16 cellular contexts compared by ENCODE assay signal in genomic region chr12:113195598-113195997, GRCh38. TPM values are rescaled to one million over a fixed set of nuclear protein-coding genes. Genes with fewer than 3 reads are reported as not detected.
DNase-seq lines count a peak whose midpoint lies in the region; ATAC-seq and TF ChIP-seq lines count a peak whose summit lies in the region.
"Had no signal": no experiment of that assay in that cellular context is flagged by ENCODE, and none has a peak within 500 bp of the region (broad histone marks: within the 10 kb centered on the region; RNA-seq: fewer than 3 reads in every experiment).

No MANE protein-coding gene starts in this region.

- H3K27me3 ChIP-seq in tibial artery: no peaks in the 10 kb centered on the region

- H3K4me3 ChIP-seq in tibial artery: no peak overlapping the region

- H3K9me3 Mint-ChIP-seq in HFFc6 (no peaks in the 10 kb centered on the region), nephron (no peaks in the 10 kb centered on the region)
- no peaks in the 10 kb centered on the region for H3K9me3 Mint-ChIP-seq in activated T-helper 2 cell treated with anti-CD3 and anti-CD28 coated beads, Interferon-gamma antibody, Interleukin-2, Interleukin-4, amounts not matched to agents 10 μg/mL and 5 μg/mL and 100 μg/mL, durations not matched to agents 14 hours and 24 hours and 36 hours
- H3K9me3 Mint-ChIP-seq: activated naive CD8-positive, alpha-beta T cell treated with anti-CD3 and anti-CD28 coated beads, Interleukin-2, amount 10 ng/mL, durations not matched to agents 7 days and 5 days had no signal

- peaks cover 2% of the 10 kb centered on the region for H3K27me3 Mint-ChIP-seq in HFFc6 (ENCODE audit: insufficient read depth)
- no peaks in the 10 kb centered on the region for H3K27me3 Mint-ChIP-seq in activated T-helper 2 cell treated with anti-CD3 and anti-CD28 coated beads, Interferon-gamma antibody, Interleukin-2, Interleukin-4, amounts not matched to agents 10 μg/mL and 5 μg/mL and 100 μg/mL, durations not matched to agents 14 hours and 24 hours and 36 hours (ENCODE audit: low read depth)
- no peaks in the 10 kb centered on the region for H3K27me3 Mint-ChIP-seq in nephron (ENCODE audit: low read depth)
- H3K27me3 Mint-ChIP-seq: activated naive CD8-positive, alpha-beta T cell treated with anti-CD3 and anti-CD28 coated beads, Interleukin-2, amount 10 ng/mL, durations not matched to agents 7 days and 5 days had no signal

- no peak for TF ChIP-seq CTCF in HFFc6 (IDR thresholded peaks at IDR 0.05)
- TF ChIP-seq CTCF in nephron (IDR thresholded peaks at IDR 0.05; ENCODE audit: unreplicated experiment in 3 of 3): no peak
- TF ChIP-seq CTCF in tibial artery (IDR thresholded peaks at IDR 0.05): no peak

- H3K4me1 Mint-ChIP-seq in HFFc6 (ENCODE audit: low read depth) (peaks cover 62% of the 10 kb centered on the region), nephron (peaks cover 16% of the 10 kb centered on the region)
- peaks cover 11% of the 10 kb centered on the region for H3K4me1 Mint-ChIP-seq in activated T-helper 2 cell treated with anti-CD3 and anti-CD28 coated beads, Interferon-gamma antibody, Interleukin-2, Interleukin-4, amounts not matched to agents 10 μg/mL and 5 μg/mL and 100 μg/mL, durations not matched to agents 14 hours and 24 hours and 36 hours (ENCODE audit: low read depth)

- H3K36me3 ChIP-seq in tibial artery: peaks cover 6 to 22% (median 7%) of the 10 kb centered on the region in 3 donors

- H3K27ac ChIP-seq in tibial artery: peak overlapping the region; percentile 39 to 67

- H3K27ac Mint-ChIP-seq in HFFc6 (peak overlapping the region; percentile 92), nephron (peak overlapping the region in 2 of 3 experiments; percentile 19 to 79)
- peak overlapping the region; percentile 47 for H3K27ac Mint-ChIP-seq in activated T-helper 2 cell treated with anti-CD3 and anti-CD28 coated beads, Interferon-gamma antibody, Interleukin-2, Interleukin-4, amounts not matched to agents 10 μg/mL and 5 μg/mL and 100 μg/mL, durations not matched to agents 14 hours and 24 hours and 36 hours
- H3K27ac Mint-ChIP-seq: activated naive CD8-positive, alpha-beta T cell treated with anti-CD3 and anti-CD28 coated beads, Interleukin-2, amount 10 ng/mL, durations not matched to agents 7 days and 5 days had no signal

- peaks cover 0 to 31% (median 15%) of the 10 kb centered on the region in 4 donors for H3K4me1 ChIP-seq in tibial artery

- DNase-seq in HFFc6 (no peak), tibial artery (no peak), LoVo (ENCODE audit: low spot score) (no peak), DMS114 treated with DMSO at 0.1 percent for 48 hours (lab: John Stamatoyannopoulos, UW; ENCODE audit: unreplicated experiment) (no peak)
- no peak for DNase-seq in activated T-helper 2 cell treated with anti-CD3 and anti-CD28 coated beads, Interferon-gamma antibody, Interleukin-2, Interleukin-4, amounts not matched to agents 10 μg/mL and 5 μg/mL and 100 μg/mL, durations not matched to agents 14 hours and 24 hours and 36 hours (ENCODE audit: low spot score)
- DNase-seq: activated naive CD8-positive, alpha-beta T cell treated with anti-CD3 and anti-CD28 coated beads, Interleukin-2, amount 10 ng/mL, durations not matched to agents 7 days and 5 days; AML-193; DND-41; KBM-7; NCI-H1436; NCI-H510A treated with DMSO at 0.1 percent for 48 hours; stimulated activated CD4-positive, alpha-beta T cell treated with anti-CD3 and anti-CD28 coated beads, Interleukin-1b, Interleukin-23, amount 100 ng/mL, for 48 hours had no signal

- no peak for ATAC-seq in GM19035 (IDR thresholded peaks at IDR 0.05; ENCODE audit: unreplicated experiment)
- ATAC-seq: Right ventricle myocardium inferior had no signal

- H3K36me3 Mint-ChIP-seq in HFFc6 (ENCODE audit: low read depth) (peaks cover 9% of the 10 kb centered on the region), nephron (ENCODE audit: low read depth) (peaks cover 24% of the 10 kb centered on the region)
- H3K36me3 Mint-ChIP-seq in activated T-helper 2 cell treated with anti-CD3 and anti-CD28 coated beads, Interferon-gamma antibody, Interleukin-2, Interleukin-4, amounts not matched to agents 10 μg/mL and 5 μg/mL and 100 μg/mL, durations not matched to agents 14 hours and 24 hours and 36 hours (ENCODE audit: low read depth): peaks cover 17% of the 10 kb centered on the region

- no peak overlapping the region for H3K4me3 Mint-ChIP-seq in HFFc6
- H3K4me3 Mint-ChIP-seq in activated T-helper 2 cell treated with anti-CD3 and anti-CD28 coated beads, Interferon-gamma antibody, Interleukin-2, Interleukin-4, amounts not matched to agents 10 μg/mL and 5 μg/mL and 100 μg/mL, durations not matched to agents 14 hours and 24 hours and 36 hours (ENCODE audit: low read depth): no peak overlapping the region
- peak overlapping the region in 1 of 3 experiments; percentile 1 for H3K4me3 Mint-ChIP-seq in nephron
- H3K4me3 Mint-ChIP-seq: activated naive CD8-positive, alpha-beta T cell treated with anti-CD3 and anti-CD28 coated beads, Interleukin-2, amount 10 ng/mL, durations not matched to agents 7 days and 5 days had no signal

- intact Hi-C loops in activated T-helper 2 cell treated with anti-CD3 and anti-CD28 coated beads, Interferon-gamma antibody, Interleukin-2, Interleukin-4, amounts not matched to agents 10 μg/mL and 5 μg/mL and 100 μg/mL, durations not matched to agents 14 hours and 24 hours and 36 hours (cut with micrococcal nuclease): loop anchor here (5.0 kb wide), 1 partner anchor 37 kb away; no protein-coding TSS in a partner anchor
- intact Hi-C loops in tibial artery (cut with DNase I; ENCODE audit: low total_unique reads): loop anchor here (5.0 to 10.0 kb wide), 2 partner anchors 139 to 162 kb away; partner anchors contain the start of genes PLBD2 and SLC8B1

- no peaks in the 10 kb centered on the region for H3K9me3 ChIP-seq in tibial artery

RNA-seq across cellular contexts. Expression of gene RITA1, which starts 10.1 kb away (rescaled TPM):
- 10 to 100 TPM; 18.0 to 20.9 (median 18.7) TPM for total RNA-seq in HFFc6 (2021; fragmentation: NEBNext Ultra II Directional; extraction: Animal tissue kit (Norgen Biotek cat#: 25700))
- total RNA-seq in activated T-helper 2 cell treated with anti-CD3 and anti-CD28 coated beads, Interferon-gamma antibody, Interleukin-2, Interleukin-4, amounts not matched to agents 10 μg/mL and 5 μg/mL and 100 μg/mL, durations not matched to agents 14 hours and 24 hours and 36 hours: 26.8 and 27.2 TPM in 2 replicates

RNA-seq across cellular contexts. Expression of gene DDX54, which starts 10.3 kb away (rescaled TPM):
- total RNA-seq in HFFc6 (2021; fragmentation: NEBNext Ultra II Directional; extraction: Animal tissue kit (Norgen Biotek cat#: 25700)): 10 to 100 TPM; 60.1 to 71.0 (median 61.9) TPM
- total RNA-seq in activated T-helper 2 cell treated with anti-CD3 and anti-CD28 coated beads, Interferon-gamma antibody, Interleukin-2, Interleukin-4, amounts not matched to agents 10 μg/mL and 5 μg/mL and 100 μg/mL, durations not matched to agents 14 hours and 24 hours and 36 hours: 115 and 118 TPM in 2 replicates

RNA-seq across cellular contexts. Expression of gene TPCN1, which starts 25.7 kb away (rescaled TPM):
- 10 to 100 TPM; 19.0 to 33.3 (median 20.6) TPM for total RNA-seq in HFFc6 (2021; fragmentation: NEBNext Ultra II Directional; extraction: Animal tissue kit (Norgen Biotek cat#: 25700))
- total RNA-seq in activated T-helper 2 cell treated with anti-CD3 and anti-CD28 coated beads, Interferon-gamma antibody, Interleukin-2, Interleukin-4, amounts not matched to agents 10 μg/mL and 5 μg/mL and 100 μg/mL, durations not matched to agents 14 hours and 24 hours and 36 hours: 44.9 and 47.5 TPM in 2 replicates

RNA-seq across cellular contexts. Expression of gene CFAP73, which starts 46.1 kb away (rescaled TPM):
- total RNA-seq in HFFc6 (2021; fragmentation: NEBNext Ultra II Directional; extraction: Animal tissue kit (Norgen Biotek cat#: 25700)): under 1 TPM in 1 of 6 experiments, not detected in 5; 0.17 TPM
- 0.14 TPM in 1 of 2 replicates, not detected in the other for total RNA-seq in activated T-helper 2 cell treated with anti-CD3 and anti-CD28 coated beads, Interferon-gamma antibody, Interleukin-2, Interleukin-4, amounts not matched to agents 10 μg/mL and 5 μg/mL and 100 μg/mL, durations not matched to agents 14 hours and 24 hours and 36 hours
- total RNA-seq: myocyte, Right ventricle myocardium inferior had no signal
